ENCODE assay signal across 8 cellular contexts in genomic region chrX:48083212-48083611, GRCh38. TPM values are rescaled to one million over a fixed set of nuclear protein-coding genes. Genes with fewer than 3 reads are reported as not detected.
DNase-seq lines count a peak whose midpoint lies in the region; ATAC-seq, FAIRE-seq and TF ChIP-seq lines count a peak whose summit lies in the region.

No MANE protein-coding gene starts in this region.

- CTCF ChIA-PET in T-cell (lab: Charles Lee): interaction anchor here in 1 of 2 donors (0.6 to 0.9 kb wide), 4 partner anchors 456 to 1458 kb away, joined by 3 to 9 read pairs (median 6); partner anchors contain the start of gene TBC1D25

- in situ Hi-C loops in astrocyte of the cerebellum (cut with HindIII; ENCODE audit: low sequenced_read_pairs): no loop called here

- H3K4me1 Mint-ChIP-seq in T-cell: no peaks in the 10 kb centered on the region

- no peaks in the 10 kb centered on the region for H3K79me2 ChIP-seq in hepatocyte

- no peaks in the 10 kb centered on the region for H3K27me3 ChIP-seq in hepatocyte

- FAIRE-seq in HTR-8/SVneo (lab: Jason Lieb, UNC): no peak

- H4K20me1 ChIP-seq in hepatocyte (ENCODE audit: insufficient read depth, poor library complexity, severe bottlenecking): no peaks in the 10 kb centered on the region

- H3K27ac Mint-ChIP-seq in T-cell: no peak overlapping the region

- H3K4me3 ChIP-seq in astrocyte of the cerebellum (ENCODE audit: low read depth, low read length) (no peak overlapping the region), hepatocyte (no peak overlapping the region)

- DNase-seq in NCI-H2171 treated with DMSO at 0.1 percent for 48 hours (lab: John Stamatoyannopoulos, UW) (peak; percentile 6), NCI-H2171 (lab: John Stamatoyannopoulos, UW) (no peak), HTR-8/SVneo (ENCODE audit: insufficient read length, low spot score) (peak; percentile 33), T-cell (peak in 32 of 34 experiments; percentile 4 to 47 (median 20)), astrocyte of the cerebellum (ENCODE audit: low read depth) (peak; percentile 8), hepatocyte (ENCODE audit: low spot score) (peak; percentile 53)
- peak; percentile 8 to 56 (median 11) for DNase-seq in stimulated activated CD4-positive, alpha-beta T cell treated with anti-CD3 and anti-CD28 coated beads, Interleukin-12 subunit alpha, Interleukin-12 subunit beta, amount 100 ng/mL, for 48 hours (ENCODE audit: low read depth in 2 of 3, low spot score in 1 of 3)

- H3K27ac ChIP-seq in hepatocyte: no peak overlapping the region

- no peaks in the 10 kb centered on the region for H3K9me2 ChIP-seq in hepatocyte (replicated peaks; ENCODE audit: insufficient read depth)

- ATAC-seq in T-cell (replicated peaks in 1 of 4) (peak; percentile 61 to 85 (median 74)), HG03039 (IDR thresholded peaks at IDR 0.05; ENCODE audit: unreplicated experiment) (no peak)

- H3K4me3 Mint-ChIP-seq in T-cell: no peak overlapping the region

- no peaks in the 10 kb centered on the region for H3K36me3 Mint-ChIP-seq in T-cell

- no peak overlapping the region for H3K4me2 ChIP-seq in hepatocyte

- no peaks in the 10 kb centered on the region for H3K9me3 ChIP-seq in hepatocyte (ENCODE audit: low read depth)

- no peaks in the 10 kb centered on the region for H3K4me1 ChIP-seq in hepatocyte (ENCODE audit: insufficient read depth)

- 39% methylated on average over 9 of the region's 9 CpGs for WGBS in hepatocyte (ENCODE audit: low lambda C conversion rate, missing lambda C conversion rate)

- H3K9me3 Mint-ChIP-seq in T-cell: no peaks in the 10 kb centered on the region

- H3K36me3 ChIP-seq in hepatocyte (replicated peaks; ENCODE audit: insufficient read depth, low read depth): no peaks in the 10 kb centered on the region

- H3K27me3 Mint-ChIP-seq in T-cell: no peaks in the 10 kb centered on the region

- peak; percentile 57 for TF ChIP-seq CTCF in astrocyte of the cerebellum (IDR thresholded peaks at IDR 0.05; ENCODE audit: low read depth, low read length, missing control alignments)
- TF ChIP-seq CTCF in hepatocyte (IDR thresholded peaks at IDR 0.05; ENCODE audit: poor library complexity): peak; percentile 45

- POLR2A ChIA-PET in T-cell (lab: Charles Lee): interaction anchor here in 1 of 2 donors (0.6 kb wide), 1 partner anchor 484 kb away, joined by 4 read pairs; no protein-coding TSS in a partner anchor

- no peak overlapping the region for H2AFZ ChIP-seq in hepatocyte

RNA-seq across cellular contexts. Expression of gene ZNF630, which starts 11.8 kb away (rescaled TPM):
- total RNA-seq in T-cell: 1 to 10 TPM; 2.1 to 3.3 (median 2.7) TPM
- total RNA-seq in hepatocyte: 2.8 and 3.7 TPM in 2 replicates
- 0.53 and 1.5 TPM in 2 replicates for polyA plus RNA-seq in hepatocyte

RNA-seq across cellular contexts. Expression of gene SPACA5B, which starts 47.2 kb away (rescaled TPM):
- total RNA-seq in T-cell (not detected), hepatocyte (not detected in 2 replicates)
- not detected in 2 replicates for polyA plus RNA-seq in hepatocyte
